Comparison of ENCODE assay signal across 37 cellular contexts in the genomic region with DNA sequence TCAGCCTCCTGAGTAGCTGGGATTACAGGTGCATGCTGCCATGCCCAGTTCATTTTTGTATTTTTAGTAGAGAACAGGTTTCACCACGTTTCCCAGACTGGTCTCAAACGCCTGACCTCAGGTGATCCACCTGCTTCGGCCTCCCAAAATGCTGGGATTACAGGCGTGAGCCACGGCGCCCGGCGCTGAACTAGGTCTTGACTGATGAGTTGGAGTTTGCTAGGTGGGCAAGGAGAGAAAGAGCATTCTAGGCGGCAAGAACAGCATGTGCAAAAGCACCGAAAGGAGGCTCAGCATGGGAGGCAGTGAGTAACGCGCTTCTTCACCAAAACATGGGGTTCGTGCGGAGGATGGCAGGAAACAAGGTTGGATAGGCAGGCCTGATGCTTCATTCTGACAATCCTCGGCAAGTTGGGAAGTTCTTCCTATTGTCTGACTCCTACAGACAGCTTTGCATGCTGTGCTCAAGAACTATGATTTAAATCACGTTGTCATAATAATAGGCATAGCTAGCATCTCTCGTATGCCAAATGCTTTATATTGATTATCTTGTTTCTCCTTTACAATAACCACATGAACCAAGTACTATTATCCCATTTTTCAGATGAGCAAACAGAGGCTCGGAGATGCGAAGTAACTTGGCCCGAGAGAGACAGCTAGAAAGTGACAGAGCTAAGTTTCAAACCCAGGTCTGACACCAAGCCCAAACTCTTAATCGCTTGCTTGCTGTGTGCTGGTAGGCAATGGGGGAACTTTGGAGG. TPM values are rescaled to one million over a fixed set of nuclear protein-coding genes. Genes with fewer than 3 reads are reported as not detected.
"Had no signal": no experiment of that assay in that cellular context is flagged by ENCODE, and none has a peak within 500 bp of the region (broad histone marks: within the 10 kb centered on the region; RNA-seq: fewer than 3 reads in every experiment).

No MANE protein-coding gene starts in this region.

- H3K27ac Mint-ChIP-seq: activated B cell treated with CpG ODN at 0.5 μM for 24 hours; activated CD4-positive, alpha-beta memory T cell treated with anti-CD3 and anti-CD28 coated beads for 36 hours; activated CD4-positive, alpha-beta T cell treated with anti-CD3 and anti-CD28 coated beads, Interleukin-2, amount 10 ng/mL, durations not matched to agents 24 days and 14 days; activated CD8-positive, alpha-beta T cell treated with anti-CD3 and anti-CD28 coated beads for 36 hours; activated naive CD4-positive, alpha-beta T cell treated with anti-CD3 and anti-CD28 coated beads for 36 hours; activated naive CD4-positive, alpha-beta T cell treated with anti-CD3 and anti-CD28 coated beads, Interleukin-2, amount 50 U/mL, for 72 hours; activated naive CD8-positive, alpha-beta T cell treated with anti-CD3 and anti-CD28 coated beads for 36 hours; activated T-cell treated with anti-CD3 and anti-CD28 coated beads, Interleukin-2, amount 50 U/mL, for 72 hours; activated T-helper 1 cell treated with anti-CD3 and anti-CD28 coated beads, Interleukin-12 subunit alpha, Interleukin-12 subunit beta, Interleukin-2, Interleukin-4 antibody, amounts not matched to agents 30 ng/mL and 10 ng/mL and 1 ng/mL, durations not matched to agents 14 hours and 24 hours and 36 hours; activated T-helper 17 cell treated with anti-CD3 and anti-CD28 coated beads, Interleukin-2, amount 50 U/mL, for 72 hours; T-helper 1 cell treated with Interleukin-12 subunit alpha and Interleukin-12 subunit beta and Interleukin-4 antibody, amounts not matched to agents 30 μg/mL and 1 μg/mL, for 36 hours; T-helper 2 cell treated with Interferon-gamma antibody and Interleukin-4, amounts not matched to agents 5 μg/mL and 100 μg/mL, for 36 hours had no signal

- H3K27me3 ChIP-seq: adrenal gland, body of pancreas, breast epithelium had no signal

- H3K9me3 ChIP-seq: adrenal gland, body of pancreas, breast epithelium had no signal

- H3K36me3 Mint-ChIP-seq: activated naive CD4-positive, alpha-beta T cell treated with anti-CD3 and anti-CD28 coated beads, Interleukin-2, amount 50 U/mL, for 72 hours; activated naive CD8-positive, alpha-beta T cell treated with anti-CD3 and anti-CD28 coated beads for 36 hours had no signal

- H3K36me3 ChIP-seq: adrenal gland, brain microvascular endothelial cell, breast epithelium had no signal

- H3K4me3 Mint-ChIP-seq: activated B cell treated with CpG ODN at 0.5 μM for 24 hours; activated CD4-positive, alpha-beta memory T cell treated with anti-CD3 and anti-CD28 coated beads for 36 hours; activated CD4-positive, alpha-beta T cell treated with anti-CD3 and anti-CD28 coated beads, Interleukin-2, amount 10 ng/mL, durations not matched to agents 24 days and 14 days; activated CD8-positive, alpha-beta T cell treated with anti-CD3 and anti-CD28 coated beads for 36 hours; activated naive CD4-positive, alpha-beta T cell treated with anti-CD3 and anti-CD28 coated beads for 36 hours; activated naive CD8-positive, alpha-beta T cell treated with anti-CD3 and anti-CD28 coated beads for 36 hours; activated T-cell treated with anti-CD3 and anti-CD28 coated beads, Interleukin-2, amount 50 U/mL, for 4 hours; activated T-cell treated with anti-CD3 and anti-CD28 coated beads, Interleukin-2, amount 50 U/mL, for 72 hours; activated T-helper 1 cell treated with anti-CD3 and anti-CD28 coated beads, Interleukin-12 subunit alpha, Interleukin-12 subunit beta, Interleukin-2, Interleukin-4 antibody, amounts not matched to agents 30 ng/mL and 10 ng/mL and 1 ng/mL, durations not matched to agents 14 hours and 24 hours and 36 hours; activated T-helper 17 cell treated with anti-CD3 and anti-CD28 coated beads, Interleukin-2, amount 50 U/mL, for 72 hours; T-helper 1 cell treated with Interleukin-12 subunit alpha and Interleukin-12 subunit beta and Interleukin-4 antibody, amounts not matched to agents 30 μg/mL and 1 μg/mL, for 36 hours; T-helper 2 cell treated with Interferon-gamma antibody and Interleukin-4, amounts not matched to agents 5 μg/mL and 100 μg/mL, for 36 hours had no signal

- H3K4me1 Mint-ChIP-seq: activated B cell treated with CpG ODN at 0.5 μM for 24 hours; activated CD4-positive, alpha-beta T cell treated with anti-CD3 and anti-CD28 coated beads, Interleukin-2, amount 10 ng/mL, durations not matched to agents 24 days and 14 days; activated naive CD8-positive, alpha-beta T cell treated with anti-CD3 and anti-CD28 coated beads for 36 hours; activated T-helper 17 cell treated with anti-CD3 and anti-CD28 coated beads, Interleukin-2, amount 50 U/mL, for 72 hours had no signal

- H3K27ac ChIP-seq: adrenal gland, body of pancreas, brain microvascular endothelial cell, breast epithelium, VCaP had no signal

- DNase-seq: activated B cell treated with CpG ODN at 0.5 μM for 24 hours; activated CD4-positive, alpha-beta memory T cell treated with anti-CD3 and anti-CD28 coated beads for 36 hours; activated CD4-positive, alpha-beta T cell treated with anti-CD3 and anti-CD28 coated beads for 4 hours; activated CD4-positive, alpha-beta T cell treated with anti-CD3 and anti-CD28 coated beads, Interleukin-2, amount 10 ng/mL, durations not matched to agents 24 days and 14 days; activated CD4-positive, alpha-beta T cell treated with anti-CD3 and anti-CD28 coated beads, Interleukin-2, amount 50 U/mL, for 1 hour; activated CD4-positive, alpha-beta T cell treated with anti-CD3 and anti-CD28 coated beads, Interleukin-2, amount 50 U/mL, for 4 hours; activated CD4-positive, CD25-positive, alpha-beta regulatory T cell treated with anti-CD3 and anti-CD28 coated beads, Interleukin-2, amount 50 U/mL, for 72 hours; activated CD8-positive, alpha-beta memory T cell treated with anti-CD3 and anti-CD28 coated beads, Interleukin-2, amount 50 U/mL, for 4 hours; activated CD8-positive, alpha-beta T cell treated with anti-CD3 and anti-CD28 coated beads for 36 hours; activated effector memory CD4-positive, alpha-beta T cell treated with anti-CD3 and anti-CD28 coated beads, Interleukin-2, amount 50 U/mL, for 16 hours; activated gamma-delta T cell treated with Interleukin-2 at 50 U/mL for 16 hours; activated naive CD4-positive, alpha-beta T cell; activated naive CD4-positive, alpha-beta T cell treated with anti-CD3 and anti-CD28 coated beads for 36 hours; activated naive CD4-positive, alpha-beta T cell treated with anti-CD3 and anti-CD28 coated beads, Interleukin-2, amount 50 U/mL, for 16 hours; activated naive CD8-positive, alpha-beta T cell treated with anti-CD3 and anti-CD28 coated beads for 36 hours; activated T-cell treated with anti-CD3 and anti-CD28 coated beads for 4 hours; activated T-cell treated with anti-CD3 and anti-CD28 coated beads, Interleukin-2, amount 50 U/mL, for 1 hour; activated T-cell treated with anti-CD3 and anti-CD28 coated beads, Interleukin-2, amount 50 U/mL, for 4 hours; activated T-cell treated with anti-CD3 and anti-CD28 coated beads, Interleukin-2, amount 50 U/mL, for 72 hours; adrenal gland; amniotic stem cell; aorta; body of pancreas; brain microvascular endothelial cell; central memory CD4-positive, alpha-beta T cell; T-helper 2 cell; T-helper 9 cell had no signal

- FAIRE-seq: astrocyte, TTC549 had no signal

- H3K4me3 ChIP-seq: adrenal gland, body of pancreas, breast epithelium had no signal

- H3K9me3 Mint-ChIP-seq: activated B cell treated with CpG ODN at 0.5 μM for 24 hours; activated CD4-positive, alpha-beta memory T cell treated with anti-CD3 and anti-CD28 coated beads for 36 hours; activated CD4-positive, alpha-beta T cell treated with anti-CD3 and anti-CD28 coated beads, Interleukin-2, amount 10 ng/mL, durations not matched to agents 24 days and 14 days; activated CD8-positive, alpha-beta T cell treated with anti-CD3 and anti-CD28 coated beads for 36 hours; activated naive CD4-positive, alpha-beta T cell treated with anti-CD3 and anti-CD28 coated beads for 36 hours; activated naive CD4-positive, alpha-beta T cell treated with anti-CD3 and anti-CD28 coated beads, Interleukin-2, amount 50 U/mL, for 72 hours; activated naive CD8-positive, alpha-beta T cell treated with anti-CD3 and anti-CD28 coated beads for 36 hours; activated T-cell treated with anti-CD3 and anti-CD28 coated beads, Interleukin-2, amount 50 U/mL, for 4 hours; activated T-cell treated with anti-CD3 and anti-CD28 coated beads, Interleukin-2, amount 50 U/mL, for 72 hours; activated T-helper 1 cell treated with anti-CD3 and anti-CD28 coated beads, Interleukin-12 subunit alpha, Interleukin-12 subunit beta, Interleukin-2, Interleukin-4 antibody, amounts not matched to agents 30 ng/mL and 10 ng/mL and 1 ng/mL, durations not matched to agents 14 hours and 24 hours and 36 hours; activated T-helper 17 cell treated with anti-CD3 and anti-CD28 coated beads, Interleukin-2, amount 50 U/mL, for 72 hours; T-helper 1 cell treated with Interleukin-12 subunit alpha and Interleukin-12 subunit beta and Interleukin-4 antibody, amounts not matched to agents 30 μg/mL and 1 μg/mL, for 36 hours; T-helper 2 cell treated with Interferon-gamma antibody and Interleukin-4, amounts not matched to agents 5 μg/mL and 100 μg/mL, for 36 hours had no signal

- H3K4me1 ChIP-seq: adrenal gland, breast epithelium had no signal

- ATAC-seq: activated CD8-positive, alpha-beta T cell treated with anti-CD3 and anti-CD28 coated beads for 36 hours; activated naive CD4-positive, alpha-beta T cell treated with anti-CD3 and anti-CD28 coated beads, Interleukin-2, amount 50 U/mL, for 72 hours; activated T-cell treated with anti-CD3 and anti-CD28 coated beads, Interleukin-2, amount 50 U/mL, for 4 hours; activated T-cell treated with anti-CD3 and anti-CD28 coated beads, Interleukin-2, amount 50 U/mL, for 72 hours; activated T-helper 17 cell treated with anti-CD3 and anti-CD28 coated beads, Interleukin-2, amount 50 U/mL, for 72 hours; body of pancreas had no signal

- H3K27me3 Mint-ChIP-seq: activated CD4-positive, alpha-beta memory T cell treated with anti-CD3 and anti-CD28 coated beads for 36 hours; activated CD8-positive, alpha-beta T cell treated with anti-CD3 and anti-CD28 coated beads for 36 hours; activated naive CD8-positive, alpha-beta T cell treated with anti-CD3 and anti-CD28 coated beads for 36 hours; activated T-helper 17 cell treated with anti-CD3 and anti-CD28 coated beads, Interleukin-2, amount 50 U/mL, for 72 hours had no signal

RNA-seq across cellular contexts. Expression of gene NEUROD2, which starts 26.5 kb away (rescaled TPM):
- total RNA-seq: activated B cell treated with CpG ODN at 0.5 μM for 24 hours; activated CD4-positive, alpha-beta memory T cell treated with anti-CD3 and anti-CD28 coated beads for 36 hours; activated CD4-positive, alpha-beta T cell treated with anti-CD3 and anti-CD28 coated beads, Interleukin-2, amount 10 ng/mL, durations not matched to agents 24 days and 14 days; activated CD8-positive, alpha-beta memory T cell treated with anti-CD3 and anti-CD28 coated beads for 36 hours; activated CD8-positive, alpha-beta T cell treated with anti-CD3 and anti-CD28 coated beads for 36 hours; activated naive CD4-positive, alpha-beta T cell treated with anti-CD3 and anti-CD28 coated beads for 36 hours; activated naive CD4-positive, alpha-beta T cell treated with anti-CD3 and anti-CD28 coated beads, Interleukin-2, amount 50 U/mL, for 72 hours; activated naive CD8-positive, alpha-beta T cell treated with anti-CD3 and anti-CD28 coated beads for 36 hours; activated T-cell treated with anti-CD3 and anti-CD28 coated beads, Interleukin-2, amount 50 U/mL, for 4 hours; activated T-cell treated with anti-CD3 and anti-CD28 coated beads, Interleukin-2, amount 50 U/mL, for 72 hours; activated T-helper 1 cell treated with anti-CD3 and anti-CD28 coated beads, Interleukin-12 subunit alpha, Interleukin-12 subunit beta, Interleukin-2, Interleukin-4 antibody, amounts not matched to agents 30 ng/mL and 10 ng/mL and 1 ng/mL, durations not matched to agents 14 hours and 24 hours and 36 hours; activated T-helper 17 cell treated with anti-CD3 and anti-CD28 coated beads, Interleukin-2, amount 50 U/mL, for 72 hours; adrenal gland; aorta; astrocyte; body of pancreas; breast epithelium had no signal
- polyA plus RNA-seq: aorta had no signal

RNA-seq across cellular contexts. Expression of gene PPP1R1B, which starts 45.5 kb away (rescaled TPM):
- total RNA-seq: activated B cell treated with CpG ODN at 0.5 μM for 24 hours; activated CD4-positive, alpha-beta memory T cell treated with anti-CD3 and anti-CD28 coated beads for 36 hours; activated CD4-positive, alpha-beta T cell treated with anti-CD3 and anti-CD28 coated beads, Interleukin-2, amount 10 ng/mL, durations not matched to agents 24 days and 14 days; activated CD8-positive, alpha-beta memory T cell treated with anti-CD3 and anti-CD28 coated beads for 36 hours; activated CD8-positive, alpha-beta T cell treated with anti-CD3 and anti-CD28 coated beads for 36 hours; activated naive CD8-positive, alpha-beta T cell treated with anti-CD3 and anti-CD28 coated beads for 36 hours; activated T-cell treated with anti-CD3 and anti-CD28 coated beads, Interleukin-2, amount 50 U/mL, for 72 hours; activated T-helper 1 cell treated with anti-CD3 and anti-CD28 coated beads, Interleukin-12 subunit alpha, Interleukin-12 subunit beta, Interleukin-2, Interleukin-4 antibody, amounts not matched to agents 30 ng/mL and 10 ng/mL and 1 ng/mL, durations not matched to agents 14 hours and 24 hours and 36 hours; activated T-helper 17 cell treated with anti-CD3 and anti-CD28 coated beads, Interleukin-2, amount 50 U/mL, for 72 hours had no signal
